Comparison of ENCODE assay signal across 16 cellular contexts in genomic region chr12:65557425-65558167, GRCh38.
DNase-seq lines count a peak whose midpoint lies in the region; ATAC-seq and TF ChIP-seq lines count a peak whose summit lies in the region.
"Had no signal": no experiment of that assay in that cellular context is flagged by ENCODE, and none has a peak within 500 bp of the region (broad histone marks: within the 10 kb centered on the region; RNA-seq: fewer than 3 reads in every experiment).

No MANE protein-coding gene starts in this region.

- no peaks in the 10 kb centered on the region for H3K36me3 ChIP-seq in IMR-90 (ENCODE audit: control insufficient read depth, insufficient read depth, low read length)
- H3K36me3 ChIP-seq in parathyroid adenoma (ENCODE audit: control insufficient read depth, insufficient read depth, low read length) = no peaks in the 10 kb centered on the region
- H3K36me3 ChIP-seq: transverse colon had no signal

- DNase-seq in IMR-90 (no peak), SK-MEL-5 (ENCODE audit: low read depth, low spot score) (peak; percentile 47), erythroblast (lab: John Stamatoyannopoulos, UW) (peak; percentile 22 to 54), NCI-H1048 (lab: John Stamatoyannopoulos, UW) (no peak), nucleus accumbens (lab: John Stamatoyannopoulos, UW) (no peak), glutamatergic neuron (no peak)
- DNase-seq: DMS79, NCI-H2081 treated with DMSO at 0.1 percent for 48 hours had no signal

- peak overlapping the region; percentile 98 for H3K18ac ChIP-seq in IMR-90 (ENCODE audit: low read depth, low read length)

- dilution Hi-C loops in IMR-90 (cut with HindIII; ENCODE audit: low sequenced_read_pairs, unreplicated experiment) = no loop called here

- H3K14ac ChIP-seq in IMR-90 (replicated peaks; ENCODE audit: low read depth, low read length) = peak overlapping the region; percentile 71

- H2BK5ac ChIP-seq in IMR-90 (ENCODE audit: low read depth, low read length, poor library complexity, severe bottlenecking) = peak overlapping the region; percentile 90

- no peak for ATAC-seq in IMR-90 (ENCODE audit: low read depth)
- no peak for ATAC-seq in GM19328 (IDR thresholded peaks at IDR 0.05; ENCODE audit: unreplicated experiment)

- peak overlapping the region; percentile 11 to 93 for H4K8ac ChIP-seq in IMR-90 (ENCODE audit: low read depth in 2 of 2, low read length in 2 of 2)

- TF ChIP-seq RAD21 in IMR-90 (IDR thresholded peaks at IDR 0.05; ENCODE audit: low read length) = no peak

- H3K9me1 ChIP-seq in IMR-90 (ENCODE audit: insufficient read depth, low read length) = peaks cover 4% of the 10 kb centered on the region

- no peaks in the 10 kb centered on the region for H3K79me2 ChIP-seq in parathyroid adenoma

- no peak overlapping the region for H3K56ac ChIP-seq in IMR-90 (ENCODE audit: extremely low read depth, insufficient read depth, low read length)

- CTCF ChIA-PET in IMR-90 (lab: Yijun Ruan, JAX) = interaction anchor here (0.6 to 1.3 kb wide), 23 partner anchors 9 to 388 kb away, joined by 3 to 9 read pairs (median 4); no protein-coding TSS in a partner anchor

- H3K4me3 ChIP-seq in IMR-90 (ENCODE audit: insufficient read depth, low read depth, low read length) (no peak overlapping the region), parathyroid adenoma (ENCODE audit: low read depth, low read length) (no peak overlapping the region)
- H3K4me3 ChIP-seq: GM12878, transverse colon had no signal

- peak overlapping the region; percentile 92 for H4K5ac ChIP-seq in IMR-90 (ENCODE audit: low read depth, low read length)

- peak overlapping the region; percentile 29 for H2AK9ac ChIP-seq in IMR-90 (replicated peaks; ENCODE audit: low read depth, low read length, poor library complexity)

- H3K4me2 ChIP-seq in IMR-90 (ENCODE audit: low read depth, low read length) (peak overlapping the region; percentile 60; the same call in 1 of the 2 replicates), parathyroid adenoma (ENCODE audit: low read length) (no peak overlapping the region)

- no peak overlapping the region for H2AFZ ChIP-seq in IMR-90 (replicated peaks; ENCODE audit: low read length, poor library complexity)
- H2AFZ ChIP-seq in parathyroid adenoma = peak overlapping the region; percentile 80

- H4K91ac ChIP-seq in IMR-90 (ENCODE audit: insufficient read depth, low read depth, low read length) = peak overlapping the region; percentile 89

- peaks cover 0 to 19% of the 10 kb centered on the region in 2 experiments; a peak in 2 of 4 replicates for H3K79me1 ChIP-seq in IMR-90 (ENCODE audit: low read depth in 1 of 2, low read length in 2 of 2)

- H2AK5ac ChIP-seq in IMR-90 (ENCODE audit: low read depth, low read length) = peak overlapping the region; percentile 89

- H3K23ac ChIP-seq in IMR-90 (ENCODE audit: low read depth, low read length) = peak overlapping the region; percentile 52; the same call in 1 of the 2 replicates

- intact Hi-C loops in IMR-90 (cut with micrococcal nuclease) = loop anchor here (2.0 to 5.0 kb wide), 7 partner anchors 45 to 529 kb away; partner anchors contain the start of gene HMGA2

- H3K4me3 Mint-ChIP-seq in glutamatergic neuron (ENCODE audit: unreplicated experiment) = no peak overlapping the region
- H3K4me3 Mint-ChIP-seq: activated CD4-positive, alpha-beta T cell treated with anti-CD3 and anti-CD28 coated beads for 36 hours; activated T-cell treated with anti-CD3 and anti-CD28 coated beads, Interleukin-2, amount 50 U/mL, for 4 hours; stimulated activated naive CD8-positive, alpha-beta T cell treated with anti-CD3 and anti-CD28 coated beads, Interleukin-15, Interleukin-2, amounts not matched to agents 100 ng/mL and 50 ng/mL, for 24 hours had no signal

- in situ Hi-C loops in IMR-90 (cut with MboI; ENCODE audit: low sequenced_read_pairs) (no loop called here), SK-MEL-5 (cut with HindIII; ENCODE audit: low pct_unique_long_range_greater_than_20kb, low sequenced_read_pairs) (no loop called here)

- H3K9ac ChIP-seq in IMR-90 (ENCODE audit: low read depth, low read length) (no peak overlapping the region), parathyroid adenoma (no peak overlapping the region)

- TF ChIP-seq CTCF in IMR-90 (conservative IDR thresholded peaks at IDR 0.05; ENCODE audit: low read depth, low read length) = no peak
- TF ChIP-seq CTCF in parathyroid adenoma (IDR thresholded peaks at IDR 0.05) = no peak
- no peak for TF ChIP-seq CTCF in glutamatergic neuron (IDR thresholded peaks at IDR 0.05; ENCODE audit: partially characterized antibody, unreplicated experiment)

- H3K9me3 ChIP-seq in IMR-90 (ENCODE audit: control insufficient read depth, insufficient read depth, low read length) (no peaks in the 10 kb centered on the region), parathyroid adenoma (ENCODE audit: control insufficient read depth, low read length) (no peaks in the 10 kb centered on the region)
- H3K9me3 ChIP-seq: transverse colon had no signal

- no peak overlapping the region for H3K27ac ChIP-seq in IMR-90 (ENCODE audit: insufficient read depth, low read length)
- no peak overlapping the region for H3K27ac ChIP-seq in parathyroid adenoma
- H3K27ac ChIP-seq: RWPE1, transverse colon had no signal

- peak overlapping the region; percentile 98 for H2BK120ac ChIP-seq in IMR-90 (ENCODE audit: low read depth, low read length)

- H2BK20ac ChIP-seq in IMR-90 (ENCODE audit: low read depth, low read length) = peak overlapping the region; percentile 100

- H3K4me1 ChIP-seq in IMR-90 (ENCODE audit: control insufficient read depth, insufficient read depth, low read length) (peaks cover 14% of the 10 kb centered on the region), parathyroid adenoma (no peaks in the 10 kb centered on the region)

- H3K9me3 Mint-ChIP-seq in glutamatergic neuron (ENCODE audit: unreplicated experiment) = peaks cover 1% of the 10 kb centered on the region
- H3K9me3 Mint-ChIP-seq: activated T-cell treated with anti-CD3 and anti-CD28 coated beads, Interleukin-2, amount 50 U/mL, for 4 hours; stimulated activated naive CD8-positive, alpha-beta T cell treated with anti-CD3 and anti-CD28 coated beads, Interleukin-15, Interleukin-2, amounts not matched to agents 100 ng/mL and 50 ng/mL, for 24 hours had no signal

- no TSS peak for BruUV-seq in IMR-90 (replicated peaks; lab: Mats Ljungman, UMichigan)

- H3K27me3 Mint-ChIP-seq in glutamatergic neuron (ENCODE audit: unreplicated experiment) = peaks cover 5% of the 10 kb centered on the region

- no peaks in the 10 kb centered on the region for H3K36me3 Mint-ChIP-seq in glutamatergic neuron (ENCODE audit: unreplicated experiment)

- peak overlapping the region; percentile 89 for H2BK15ac ChIP-seq in IMR-90 (ENCODE audit: low read depth, low read length)

- no peak overlapping the region for H3K27ac Mint-ChIP-seq in glutamatergic neuron (ENCODE audit: unreplicated experiment)
- H3K27ac Mint-ChIP-seq: activated CD4-positive, alpha-beta T cell treated with anti-CD3 and anti-CD28 coated beads for 36 hours; stimulated activated naive CD8-positive, alpha-beta T cell treated with anti-CD3 and anti-CD28 coated beads, Interleukin-15, Interleukin-2, amounts not matched to agents 100 ng/mL and 50 ng/mL, for 24 hours had no signal

- H3K4ac ChIP-seq in IMR-90 (ENCODE audit: low read depth, low read length) = peak overlapping the region; percentile 95

- POLR2A ChIA-PET in IMR-90 (lab: Charles Lee; ENCODE audit: unreplicated experiment) = interaction anchor here (0.7 kb wide), 1 partner anchor 9 kb away, joined by 4 read pairs; no protein-coding TSS in a partner anchor

- H4K20me1 ChIP-seq in IMR-90 (ENCODE audit: insufficient read depth, low read length) = no peaks in the 10 kb centered on the region

- TF ChIP-seq POLR2A in IMR-90 (IDR thresholded peaks at IDR 0.05; ENCODE audit: low read depth, low read length) (no peak), erythroblast (IDR thresholded peaks at IDR 0.05; ENCODE audit: low read length) (no peak)

- H3K4me1 Mint-ChIP-seq in glutamatergic neuron (ENCODE audit: low read depth, unreplicated experiment) = no peaks in the 10 kb centered on the region

- H3K27me3 ChIP-seq in IMR-90 (ENCODE audit: control insufficient read depth, insufficient read depth, low read length) = no peaks in the 10 kb centered on the region
- no peaks in the 10 kb centered on the region for H3K27me3 ChIP-seq in parathyroid adenoma (ENCODE audit: control insufficient read depth, insufficient read depth, low read length)

- WGBS in IMR-90 (ENCODE audit: extremely low coverage in 2 of 2, insufficient read length in 1 of 2), 2 experiments = no CpG with 5 or more reads among the region's 3 CpGs

TF ChIP-seq in IMR-90, 13 proteins besides CTCF, POLR2A, EP300 and RAD21:
- TF ChIP-seq USF2 (IDR thresholded peaks at IDR 0.05; ENCODE audit: low read depth, low read length) (no peak), NFE2L2 (IDR thresholded peaks at IDR 0.05; ENCODE audit: low read depth, low read length) (no peak), MAFK (IDR thresholded peaks at IDR 0.05; ENCODE audit: low read depth, low read length) (no peak), RFX5 (IDR thresholded peaks at IDR 0.05; ENCODE audit: low read depth, low read length) (no peak), MXI1 (IDR thresholded peaks at IDR 0.05; ENCODE audit: borderline replicate concordance, low read depth, low read length) (no peak), FOS (IDR thresholded peaks at IDR 0.05; ENCODE audit: low read depth, low read length) (no peak), RCOR1 (IDR thresholded peaks at IDR 0.05; ENCODE audit: insufficient replicate concordance, low read length) (no peak)

Comparison
In these comparisons a context has a peak if more than half of its experiments do, and no peak if none do; other contexts are left out.
1. DNase-seq: peak in SK-MEL-5 (single experiment) and erythroblast (2 of 2); none in IMR-90 (single experiment), NCI-H1048 (single experiment), nucleus accumbens (0 of 56) and glutamatergic neuron (single experiment).